2 cellular contexts compared by ENCODE assay signal in the genomic region with DNA sequence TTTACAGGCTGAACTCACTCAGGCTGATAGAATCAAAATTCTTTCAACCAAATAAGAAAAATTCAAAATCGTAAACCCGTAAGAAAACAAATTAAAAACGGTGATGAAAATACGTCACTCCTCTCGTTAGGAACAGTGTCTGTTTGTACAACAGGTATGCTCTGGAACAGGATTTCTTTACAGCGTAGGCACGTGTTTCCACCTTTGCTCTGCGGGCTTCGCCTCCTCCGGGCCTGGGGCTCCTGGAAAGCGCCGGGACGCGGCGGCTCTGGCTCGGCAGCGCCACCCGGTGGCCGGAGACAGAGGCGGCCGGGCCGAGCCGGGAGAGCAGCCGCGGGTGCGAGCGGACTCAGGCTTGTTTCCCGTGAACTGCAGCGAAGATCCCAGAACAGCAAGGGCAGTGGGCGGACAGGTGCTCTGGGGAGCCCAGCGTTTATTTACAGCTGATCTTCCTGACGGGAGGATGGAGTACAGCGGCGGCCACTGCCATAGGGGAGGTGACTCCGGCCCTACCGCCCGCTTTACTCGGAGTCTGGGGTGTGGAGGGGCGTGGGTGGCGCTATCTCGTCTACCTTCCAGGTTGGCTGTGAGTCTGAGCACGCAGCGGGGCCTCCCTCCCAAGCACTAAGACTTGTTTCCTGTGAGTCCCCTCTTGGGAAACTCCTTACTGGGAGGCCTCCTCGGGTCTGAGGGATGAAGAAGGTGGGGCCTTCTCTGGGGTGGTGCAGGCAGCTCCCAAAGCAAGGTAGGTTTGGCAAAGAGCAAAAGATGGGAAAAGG.
TF ChIP-seq lines count a peak whose summit lies in the region.

No MANE protein-coding gene starts in this region.

TF ChIP-seq in IMR-90, 13 proteins besides CTCF, POLR2A, EP300 and RAD21:
- TF ChIP-seq RFX5 (IDR thresholded peaks at IDR 0.05; ENCODE audit: low read depth, low read length) (no peak), SMC3 (IDR thresholded peaks at IDR 0.05; ENCODE audit: low read depth, low read length) (peak; percentile 63), CHD1 (IDR thresholded peaks at IDR 0.05; ENCODE audit: low read depth, low read length) (no peak)
- TF ChIP-seq, protein P1, sequence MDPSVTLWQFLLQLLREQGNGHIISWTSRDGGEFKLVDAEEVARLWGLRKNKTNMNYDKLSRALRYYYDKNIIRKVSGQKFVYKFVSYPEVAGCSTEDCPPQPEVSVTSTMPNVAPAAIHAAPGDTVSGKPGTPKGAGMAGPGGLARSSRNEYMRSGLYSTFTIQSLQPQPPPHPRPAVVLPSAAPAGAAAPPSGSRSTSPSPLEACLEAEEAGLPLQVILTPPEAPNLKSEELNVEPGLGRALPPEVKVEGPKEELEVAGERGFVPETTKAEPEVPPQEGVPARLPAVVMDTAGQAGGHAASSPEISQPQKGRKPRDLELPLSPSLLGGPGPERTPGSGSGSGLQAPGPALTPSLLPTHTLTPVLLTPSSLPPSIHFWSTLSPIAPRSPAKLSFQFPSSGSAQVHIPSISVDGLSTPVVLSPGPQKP (IDR thresholded peaks at IDR 0.05; ENCODE audit: borderline replicate concordance, low read depth, low read length) = no peak

TF ChIP-seq in GM12878, 131 proteins besides CTCF, POLR2A, EP300 and RAD21:
- peak; percentile 34; the same call in 1 of the 2 replicates for TF ChIP-seq RB1 (IDR thresholded peaks at IDR 0.05; ENCODE audit: borderline replicate concordance)
- peak; percentile 60 to 66; a peak in 3 of 4 replicates for TF ChIP-seq BHLHE40 (IDR thresholded peaks at IDR 0.05; ENCODE audit: borderline replicate concordance in 1 of 2, low read depth in 2 of 2, low read length in 1 of 2)
- TF ChIP-seq CBX5 (IDR thresholded peaks at IDR 0.05; ENCODE audit: low read depth) = 0 out of 2 replicates have a peak, but pooled peaks have one; percentile 55
- 0 out of 2 replicates have a peak, but pooled peaks have one; percentile 6 for TF ChIP-seq CREM (IDR thresholded peaks at IDR 0.05; ENCODE audit: low read depth)
- TF ChIP-seq TCF3 (IDR thresholded peaks at IDR 0.05; ENCODE audit: borderline replicate concordance, insufficient read depth, low read depth, low read length) = 0 out of 2 replicates have a peak, but pooled peaks have one; percentile 47
- TF ChIP-seq, protein P2, sequence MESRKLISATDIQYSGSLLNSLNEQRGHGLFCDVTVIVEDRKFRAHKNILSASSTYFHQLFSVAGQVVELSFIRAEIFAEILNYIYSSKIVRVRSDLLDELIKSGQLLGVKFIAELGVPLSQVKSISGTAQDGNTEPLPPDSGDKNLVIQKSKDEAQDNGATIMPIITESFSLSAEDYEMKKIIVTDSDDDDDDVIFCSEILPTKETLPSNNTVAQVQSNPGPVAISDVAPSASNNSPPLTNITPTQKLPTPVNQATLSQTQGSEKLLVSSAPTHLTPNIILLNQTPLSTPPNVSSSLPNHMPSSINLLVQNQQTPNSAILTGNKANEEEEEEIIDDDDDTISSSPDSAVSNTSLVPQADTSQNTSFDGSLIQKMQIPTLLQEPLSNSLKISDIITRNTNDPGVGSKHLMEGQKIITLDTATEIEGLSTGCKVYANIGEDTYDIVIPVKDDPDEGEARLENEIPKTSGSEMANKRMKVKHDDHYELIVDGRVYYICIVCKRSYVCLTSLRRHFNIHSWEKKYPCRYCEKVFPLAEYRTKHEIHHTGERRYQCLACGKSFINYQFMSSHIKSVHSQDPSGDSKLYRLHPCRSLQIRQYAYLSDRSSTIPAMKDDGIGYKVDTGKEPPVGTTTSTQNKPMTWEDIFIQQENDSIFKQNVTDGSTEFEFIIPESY (IDR thresholded peaks at IDR 0.05) = peak; percentile 88
- TF ChIP-seq SMC3 (IDR thresholded peaks at IDR 0.05; ENCODE audit: borderline replicate concordance, low read length) = peak; percentile 97
- peak; percentile 59 for TF ChIP-seq YY1 (IDR thresholded peaks at IDR 0.05; ENCODE audit: low read depth, low read length)
- no peak for TF ChIP-seq HDGF (IDR thresholded peaks at IDR 0.05)
- 0 out of 2 replicates have a peak, but pooled peaks have one; percentile 9 for TF ChIP-seq TCF12 (IDR thresholded peaks at IDR 0.05; ENCODE audit: low read depth, low read length)
- TF ChIP-seq ZBED1 (IDR thresholded peaks at IDR 0.05; ENCODE audit: borderline replicate concordance) = no peak
- no peak for TF ChIP-seq SREBF1 (IDR thresholded peaks at IDR 0.05; ENCODE audit: low read length)
- TF ChIP-seq SMARCA5 (IDR thresholded peaks at IDR 0.05) = 0 out of 2 replicates have a peak, but pooled peaks have one; percentile 24
- no peak for TF ChIP-seq JUND (IDR thresholded peaks at IDR 0.05; ENCODE audit: low read depth, low read length)
